12 cellular contexts compared by ENCODE assay signal in genomic region chr9:131262327-131263032, GRCh38. TPM values are rescaled to one million over a fixed set of nuclear protein-coding genes. Genes with fewer than 3 reads are reported as not detected.
DNase-seq lines count a peak whose midpoint lies in the region; ATAC-seq and TF ChIP-seq lines count a peak whose summit lies in the region.
"Had no signal": no experiment of that assay in that cellular context is flagged by ENCODE, and none has a peak within 500 bp of the region (broad histone marks: within the 10 kb centered on the region; RNA-seq: fewer than 3 reads in every experiment).

No MANE protein-coding gene starts in this region.

- TF ChIP-seq POLR2A in Peyer's patch (IDR thresholded peaks at IDR 0.05), result no peak
- TF ChIP-seq POLR2A in esophagus squamous epithelium (IDR thresholded peaks at IDR 0.05), result no peak

- no peaks in the 10 kb centered on the region for H3K4me1 ChIP-seq in HEK293 (ENCODE audit: control insufficient read depth, insufficient read depth, low read length)
- H3K4me1 ChIP-seq in Peyer's patch, result peaks cover 0 to 9% (median 2%) of the 10 kb centered on the region in 4 donors
- H3K4me1 ChIP-seq in mesendoderm (ENCODE audit: control insufficient read depth, low read depth, low read length), result no peaks in the 10 kb centered on the region
- H3K4me1 ChIP-seq in esophagus squamous epithelium, result peaks cover 0 to 18% (median 3%) of the 10 kb centered on the region in 3 donors
- H3K4me1 ChIP-seq: uterus had no signal

- no peaks in the 10 kb centered on the region for H3K9me3 Mint-ChIP-seq in activated CD4-positive, alpha-beta T cell treated with anti-CD3 and anti-CD28 coated beads, Interleukin-2, amount 10 ng/mL, durations not matched to agents 7 days and 5 days
- no peaks in the 10 kb centered on the region for H3K9me3 Mint-ChIP-seq in naive thymus-derived CD8-positive, alpha-beta T cell

- H3K9me3 ChIP-seq in HEK293 (ENCODE audit: control insufficient read depth, insufficient read depth, low read depth, low read length), result no peaks in the 10 kb centered on the region
- no peaks in the 10 kb centered on the region for H3K9me3 ChIP-seq in Peyer's patch
- no peaks in the 10 kb centered on the region for H3K9me3 ChIP-seq in esophagus squamous epithelium
- H3K9me3 ChIP-seq: uterus had no signal

- no peak overlapping the region for H3K4me2 ChIP-seq in mesendoderm (ENCODE audit: low read length)

- no peak overlapping the region for H2BK120ac ChIP-seq in mesendoderm (ENCODE audit: low read depth, low read length)

- intact Hi-C loops in esophagus squamous epithelium (cut with DNase I), result no loop called here

- H3K4ac ChIP-seq in mesendoderm (ENCODE audit: low read depth, low read length), result no peak overlapping the region

- POLR2A ChIA-PET in activated CD4-positive, alpha-beta T cell treated with anti-CD3 and anti-CD28 coated beads, Interleukin-2, amount 10 ng/mL, durations not matched to agents 7 days and 5 days (lab: Charles Lee), result no interaction called here
- POLR2A ChIA-PET in HEK293 (lab: Yijun Ruan, JAX), result no interaction called here
- POLR2A ChIA-PET in naive thymus-derived CD8-positive, alpha-beta T cell (lab: Charles Lee), result interaction anchor here (0.7 to 27.2 kb wide), 4 partner anchors 10 to 545 kb away, joined by 4 to 1403 read pairs (median 10); partner anchors contain the start of gene FAM78A

- H3K18ac ChIP-seq in mesendoderm (ENCODE audit: low read length), result no peak overlapping the region

- no peaks in the 10 kb centered on the region for H3K79me2 ChIP-seq in mesendoderm (ENCODE audit: control insufficient read depth, insufficient read depth, low read length)

- peaks cover 76% of the 10 kb centered on the region for H3K36me3 Mint-ChIP-seq in activated CD4-positive, alpha-beta T cell treated with anti-CD3 and anti-CD28 coated beads, Interleukin-2, amount 10 ng/mL, durations not matched to agents 7 days and 5 days (ENCODE audit: low read depth)
- H3K36me3 Mint-ChIP-seq in naive thymus-derived CD8-positive, alpha-beta T cell, result peaks cover 5 to 61% (median 20%) of the 10 kb centered on the region in 3 donors

- no peak overlapping the region for H2AK5ac ChIP-seq in mesendoderm (ENCODE audit: low read length)

- CTCF ChIA-PET in activated CD4-positive, alpha-beta T cell treated with anti-CD3 and anti-CD28 coated beads, Interleukin-2, amount 10 ng/mL, durations not matched to agents 7 days and 5 days (lab: Charles Lee), result interaction anchor here (1.0 to 7.3 kb wide), 2 partner anchors 10 kb away, joined by 4 to 74 read pairs; partner anchors contain the start of gene FAM78A
- CTCF ChIA-PET in HEK293 (lab: Yijun Ruan, JAX), result interaction anchor here (0.6 kb wide), 3 partner anchors 69 to 264 kb away, joined by 3 to 5 read pairs (median 3); no protein-coding TSS in a partner anchor

- H2BK5ac ChIP-seq in mesendoderm (ENCODE audit: low read length), result no peak overlapping the region

- H4K8ac ChIP-seq in mesendoderm (ENCODE audit: low read depth, low read length), result no peak overlapping the region

- H3K27me3 Mint-ChIP-seq in activated CD4-positive, alpha-beta T cell treated with anti-CD3 and anti-CD28 coated beads, Interleukin-2, amount 10 ng/mL, durations not matched to agents 7 days and 5 days, result no peaks in the 10 kb centered on the region
- no peaks in the 10 kb centered on the region for H3K27me3 Mint-ChIP-seq in naive thymus-derived CD8-positive, alpha-beta T cell

- peak overlapping the region; percentile 86 for H3K27ac Mint-ChIP-seq in activated CD4-positive, alpha-beta T cell treated with anti-CD3 and anti-CD28 coated beads, Interleukin-2, amount 10 ng/mL, durations not matched to agents 7 days and 5 days
- H3K27ac Mint-ChIP-seq in naive thymus-derived CD8-positive, alpha-beta T cell, result peak overlapping the region; percentile 82 to 100 (median 92)

- TF ChIP-seq CTCF in HEK293 (tag by site-specific recombination; IDR thresholded peaks at IDR 0.05) (no peak), Peyer's patch (IDR thresholded peaks at IDR 0.05) (no peak), esophagus squamous epithelium (IDR thresholded peaks at IDR 0.05) (no peak)

- ATAC-seq in naive thymus-derived CD8-positive, alpha-beta T cell, result no peak
- no peak for ATAC-seq in HG02970 (IDR thresholded peaks at IDR 0.05; ENCODE audit: low FRiP score, unreplicated experiment)
- ATAC-seq: esophagus mucosa had no signal

- no peaks in the 10 kb centered on the region for H3K79me1 ChIP-seq in mesendoderm (ENCODE audit: low read length)

- H3K27me3 ChIP-seq in Peyer's patch (no peaks in the 10 kb centered on the region), mesendoderm (ENCODE audit: insufficient read depth, low read length, poor library complexity) (no peaks in the 10 kb centered on the region), esophagus squamous epithelium (no peaks in the 10 kb centered on the region)
- H3K27me3 ChIP-seq: uterus had no signal

- H3K4me1 Mint-ChIP-seq in activated CD4-positive, alpha-beta T cell treated with anti-CD3 and anti-CD28 coated beads, Interleukin-2, amount 10 ng/mL, durations not matched to agents 7 days and 5 days, result peaks cover 83% of the 10 kb centered on the region
- H3K4me1 Mint-ChIP-seq in naive thymus-derived CD8-positive, alpha-beta T cell, result peaks cover 32 to 87% (median 81%) of the 10 kb centered on the region in 4 donors

- no peak overlapping the region for H3K56ac ChIP-seq in mesendoderm (ENCODE audit: low read length)

- H3K23ac ChIP-seq in mesendoderm (ENCODE audit: low read length), result no peak overlapping the region

- peak overlapping the region; percentile 62 for H3K4me3 Mint-ChIP-seq in activated CD4-positive, alpha-beta T cell treated with anti-CD3 and anti-CD28 coated beads, Interleukin-2, amount 10 ng/mL, durations not matched to agents 7 days and 5 days
- peak overlapping the region; percentile 31 to 93 (median 71) for H3K4me3 Mint-ChIP-seq in naive thymus-derived CD8-positive, alpha-beta T cell

- no peak overlapping the region for H3K9ac ChIP-seq in mesendoderm (ENCODE audit: low read length)

- H2BK15ac ChIP-seq in mesendoderm (replicated peaks; ENCODE audit: low read depth), result no peak overlapping the region

- DNase-seq in activated CD4-positive, alpha-beta T cell treated with anti-CD3 and anti-CD28 coated beads, Interleukin-2, amount 10 ng/mL, durations not matched to agents 7 days and 5 days, result peak; percentile 12
- no peak for DNase-seq in activated CD4-positive, alpha-beta T cell treated with anti-CD3 and anti-CD28 coated beads, Interleukin-2, amount 50 U/mL, for 48 hours
- peak in 2 of 3 donors; percentile 57 to 59 for DNase-seq in Peyer's patch
- no peak for DNase-seq in naive thymus-derived CD8-positive, alpha-beta T cell
- DNase-seq in mesendoderm, result no peak
- DNase-seq in esophagus squamous epithelium (lab: John Stamatoyannopoulos, UW), result no peak
- DNase-seq: GDM1, uterus had no signal

- no peak overlapping the region for H3K27ac ChIP-seq in HEK293 (ENCODE audit: extremely low read depth, low read depth, low read length)
- peak overlapping the region in 3 of 4 donors; percentile 8 to 66 (median 17) for H3K27ac ChIP-seq in Peyer's patch
- H3K27ac ChIP-seq in mesendoderm (ENCODE audit: low read depth, low read length), result no peak overlapping the region
- H3K27ac ChIP-seq in esophagus squamous epithelium, result no peak overlapping the region
- H3K27ac ChIP-seq: uterus had no signal

- H3K36me3 ChIP-seq in HEK293 (ENCODE audit: control insufficient read depth in 2 of 2, insufficient read depth in 1 of 2, low read length in 2 of 2) (no peaks in the 10 kb centered on the region), Peyer's patch (peaks cover 0 to 14% (median 0%) of the 10 kb centered on the region in 3 donors), mesendoderm (ENCODE audit: control insufficient read depth, insufficient read depth, low read length) (no peaks in the 10 kb centered on the region), esophagus squamous epithelium (peaks cover 0 to 24% (median 0%) of the 10 kb centered on the region in 3 donors)
- H3K36me3 ChIP-seq: uterus had no signal

- H3K4me3 ChIP-seq in HEK293 (ENCODE audit: low read depth, low read length), result no peak overlapping the region
- no peak overlapping the region for H3K4me3 ChIP-seq in Peyer's patch
- no peak overlapping the region for H3K4me3 ChIP-seq in mesendoderm (ENCODE audit: low read length)
- H3K4me3 ChIP-seq in esophagus squamous epithelium, result no peak overlapping the region
- H3K4me3 ChIP-seq: uterus had no signal

- no peak overlapping the region for H4K5ac ChIP-seq in mesendoderm (ENCODE audit: low read length)

- no CpG with 5 or more reads among the region's 13 CpGs for WGBS in mesendoderm (ENCODE audit: extremely low coverage, insufficient coverage, low lambda C conversion rate)
- 77 to 84% methylated on average over 12 to 13 of the region's 13 CpGs for WGBS in esophagus squamous epithelium, 2 donors

TF ChIP-seq in HEK293, 187 proteins besides CTCF, POLR2A, EP300 and RAD21 (continues in another document):
- TF ChIP-seq, protein P1, sequence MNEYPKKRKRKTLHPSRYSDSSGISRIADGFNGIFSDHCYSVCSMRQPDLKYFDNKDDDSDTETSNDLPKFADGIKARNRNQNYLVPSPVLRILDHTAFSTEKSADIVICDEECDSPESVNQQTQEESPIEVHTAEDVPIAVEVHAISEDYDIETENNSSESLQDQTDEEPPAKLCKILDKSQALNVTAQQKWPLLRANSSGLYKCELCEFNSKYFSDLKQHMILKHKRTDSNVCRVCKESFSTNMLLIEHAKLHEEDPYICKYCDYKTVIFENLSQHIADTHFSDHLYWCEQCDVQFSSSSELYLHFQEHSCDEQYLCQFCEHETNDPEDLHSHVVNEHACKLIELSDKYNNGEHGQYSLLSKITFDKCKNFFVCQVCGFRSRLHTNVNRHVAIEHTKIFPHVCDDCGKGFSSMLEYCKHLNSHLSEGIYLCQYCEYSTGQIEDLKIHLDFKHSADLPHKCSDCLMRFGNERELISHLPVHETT (tag by site-specific recombination; IDR thresholded peaks at IDR 0.05), result no peak

RNA-seq across cellular contexts. Expression of gene FAM78A, which starts 13.8 kb away (rescaled TPM):
- total RNA-seq in activated CD4-positive, alpha-beta T cell treated with anti-CD3 and anti-CD28 coated beads, Interleukin-2, amount 10 ng/mL, durations not matched to agents 7 days and 5 days, result 100 to 1,000 TPM; 118 to 128 TPM
- total RNA-seq in Peyer's patch (1 to 10 TPM in 3 of 4 donors, under 1 TPM in 1; 0.95 to 8.3 (median 3.3) TPM), esophagus squamous epithelium (1 to 10 TPM in 3 of 4 donors, under 1 TPM in 1; 0.61 to 2.9 (median 2.0) TPM)
- total RNA-seq in naive thymus-derived CD8-positive, alpha-beta T cell, result 10 to 100 TPM; 79.6 to 80.9 TPM
- 10 to 100 TPM; 12.2 to 28.1 (median 12.7) TPM for polyA plus RNA-seq in naive thymus-derived CD8-positive, alpha-beta T cell
- polyA plus RNA-seq in mesendoderm (2013, experiment 1 of 2), result 0.32 TPM
- polyA plus RNA-seq in mesendoderm (2013, experiment 2 of 2), result 0.28 TPM

RNA-seq across cellular contexts. Expression of gene PLPP7, which starts 27.0 kb away (rescaled TPM):
- total RNA-seq in activated CD4-positive, alpha-beta T cell treated with anti-CD3 and anti-CD28 coated beads, Interleukin-2, amount 10 ng/mL, durations not matched to agents 7 days and 5 days, result under 1 TPM in 1 of 2 experiments, not detected in 1; 0.21 TPM
- total RNA-seq in Peyer's patch (1 to 10 TPM; 1.3 to 3.3 (median 2.4) TPM), esophagus squamous epithelium (1 to 10 TPM in 1 of 4 donors, under 1 TPM in 2, not detected in 1; 0.40 to 2.9 (median 0.97) TPM)
- under 1 TPM; 0.82 to 0.86 TPM for total RNA-seq in naive thymus-derived CD8-positive, alpha-beta T cell
- under 1 TPM in 2 of 3 donors, not detected in 1; 0.45 to 0.57 TPM for polyA plus RNA-seq in naive thymus-derived CD8-positive, alpha-beta T cell
- polyA plus RNA-seq in mesendoderm (2013, experiment 1 of 2), result 0.56 TPM
- 0.62 TPM for polyA plus RNA-seq in mesendoderm (2013, experiment 2 of 2)
- total RNA-seq: A673 had no signal

Comparison
In these comparisons a context has a peak if more than half of its experiments do, and no peak if none do; other contexts are left out.
1. DNase-seq: peak in activated CD4-positive, alpha-beta T cell treated with anti-CD3 and anti-CD28 coated beads, Interleukin-2, amount 10 ng/mL, durations not matched to agents 7 days and 5 days (single experiment) and Peyer's patch (2 of 3); none in activated CD4-positive, alpha-beta T cell treated with anti-CD3 and anti-CD28 coated beads, Interleukin-2, amount 50 U/mL, for 48 hours (0 of 2), naive thymus-derived CD8-positive, alpha-beta T cell (0 of 10), mesendoderm (single experiment) and esophagus squamous epithelium (single experiment).
2. H3K27ac ChIP-seq: peak in Peyer's patch (3 of 4); none in HEK293 (single experiment), mesendoderm (single experiment) and esophagus squamous epithelium (0 of 4).
3. RNA of gene FAM78A, which starts 13.8 kb away (total RNA-seq): 118 to 128 TPM in activated CD4-positive, alpha-beta T cell treated with anti-CD3 and anti-CD28 coated beads, Interleukin-2, amount 10 ng/mL, durations not matched to agents 7 days and 5 days and 79.6 to 80.9 TPM in naive thymus-derived CD8-positive, alpha-beta T cell; 0.95 to 8.3 TPM in Peyer's patch and 0.61 to 2.9 TPM in esophagus squamous epithelium; every median in the first group is over 4 times any median in the second.